Comparison of ENCODE assay signal across 3 cellular contexts in the genomic region with DNA sequence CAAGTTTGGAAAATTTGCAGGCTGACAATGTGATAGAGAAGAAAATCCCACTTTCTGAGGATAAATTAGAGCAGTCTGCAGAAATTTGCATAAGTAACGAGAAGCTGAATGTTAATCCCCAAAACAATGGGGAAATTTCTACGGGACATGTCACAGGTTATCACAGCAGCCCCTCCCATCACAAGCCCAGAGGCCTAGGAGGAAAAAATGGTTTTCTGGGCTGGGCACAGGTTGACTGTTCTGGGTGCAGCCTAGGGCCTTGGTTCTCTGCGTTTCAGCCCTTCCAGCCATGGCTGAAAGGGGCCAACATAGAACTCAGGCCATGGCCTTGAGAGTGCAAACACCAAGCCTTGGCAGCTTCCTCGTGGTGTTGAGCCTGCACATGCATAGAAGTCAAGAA.
DNase-seq lines count a peak whose midpoint lies in the region; ATAC-seq, FAIRE-seq and TF ChIP-seq lines count a peak whose summit lies in the region.
"Not testable (repeated sequence)": the region's sequence is repeated elsewhere in the genome, so short reads cannot be mapped to it uniquely, and the experiment has no call there.

No MANE protein-coding gene starts in this region.

- H3K27ac ChIP-seq in A549; HEK293 (ENCODE audit: extremely low read depth, low read depth, low read length): not testable (repeated sequence)

- TF ChIP-seq POLR2A in A549 (IDR thresholded peaks at IDR 0.05; ENCODE audit: low read length): not testable (repeated sequence)

- not testable (repeated sequence) for H3K27ac Mint-ChIP-seq in activated CD4-positive, alpha-beta T cell treated with anti-CD3 and anti-CD28 coated beads, Interleukin-2, amount 10 ng/mL, durations not matched to agents 24 days and 14 days

- ATAC-seq in A549: not testable (repeated sequence)

- TF ChIP-seq EP300 in A549 (IDR thresholded peaks at IDR 0.05): not testable (repeated sequence)

- POLR2A ChIA-PET in A549 (lab: Yijun Ruan, JAX); HEK293 (lab: Yijun Ruan, JAX): not testable (repeated sequence)

- WGBS in A549 (ENCODE audit: missing lambda C conversion rate): 0% methylated on average over 4 of the region's 4 CpGs

- not testable (repeated sequence) for H3K27me3 Mint-ChIP-seq in activated CD4-positive, alpha-beta T cell treated with anti-CD3 and anti-CD28 coated beads, Interleukin-2, amount 10 ng/mL, durations not matched to agents 24 days and 14 days

- not testable (repeated sequence) for TF ChIP-seq CTCF in A549 (IDR thresholded peaks at IDR 0.05); HEK293 (tag by site-specific recombination; IDR thresholded peaks at IDR 0.05)

- not testable (repeated sequence) for DNase-seq in A549 (ENCODE audit: low read depth in 1 of 2, low spot score in 1 of 2)
- peak; percentile 21 for DNase-seq in activated CD4-positive, alpha-beta T cell treated with anti-CD3 and anti-CD28 coated beads, Interleukin-2, amount 10 ng/mL, durations not matched to agents 24 days and 14 days

- FAIRE-seq in A549 (lab: Jason Lieb, UNC): not testable (repeated sequence)

- not testable (repeated sequence) for H3K4me3 Mint-ChIP-seq in activated CD4-positive, alpha-beta T cell treated with anti-CD3 and anti-CD28 coated beads, Interleukin-2, amount 10 ng/mL, durations not matched to agents 24 days and 14 days

- H3K4me1 ChIP-seq in A549; HEK293 (ENCODE audit: control insufficient read depth, insufficient read depth, low read length): not testable (repeated sequence)

- CTCF ChIA-PET in A549 (lab: Yijun Ruan, JAX); HEK293 (lab: Yijun Ruan, JAX): not testable (repeated sequence)

- not testable (repeated sequence) for H3K9me3 ChIP-seq in A549; HEK293 (ENCODE audit: control insufficient read depth, insufficient read depth, low read depth, low read length)

- H3K4me1 Mint-ChIP-seq in activated CD4-positive, alpha-beta T cell treated with anti-CD3 and anti-CD28 coated beads, Interleukin-2, amount 10 ng/mL, durations not matched to agents 24 days and 14 days: not testable (repeated sequence)

- H3K9me3 Mint-ChIP-seq in activated CD4-positive, alpha-beta T cell treated with anti-CD3 and anti-CD28 coated beads, Interleukin-2, amount 10 ng/mL, durations not matched to agents 24 days and 14 days: peaks cover 19% of the 10 kb centered on the region

- not testable (repeated sequence) for H3K4me3 ChIP-seq in A549; HEK293 (ENCODE audit: low read depth, low read length)

- not testable (repeated sequence) for H3K36me3 ChIP-seq in HEK293 (ENCODE audit: control insufficient read depth in 2 of 2, insufficient read depth in 1 of 2, low read length in 2 of 2)

- intact Hi-C loops in activated CD4-positive, alpha-beta T cell treated with anti-CD3 and anti-CD28 coated beads, Interleukin-2, amount 10 ng/mL, durations not matched to agents 24 days and 14 days (cut with micrococcal nuclease): not testable (repeated sequence)

- H3K4me2 ChIP-seq in A549: not testable (repeated sequence)

- TF ChIP-seq RAD21 in A549 (conservative IDR thresholded peaks at IDR 0.05 in 1 of 2, IDR thresholded peaks at IDR 0.05 in 1 of 2): not testable (repeated sequence)

- H3K36me3 Mint-ChIP-seq in activated CD4-positive, alpha-beta T cell treated with anti-CD3 and anti-CD28 coated beads, Interleukin-2, amount 10 ng/mL, durations not matched to agents 24 days and 14 days (ENCODE audit: low read depth): not testable (repeated sequence)

TF ChIP-seq in A549, 52 proteins besides CTCF, POLR2A, EP300 and RAD21:
- peak; percentile 52 for TF ChIP-seq ZFP36 (IDR thresholded peaks at IDR 0.05; ENCODE audit: borderline replicate concordance, partially characterized antibody)
TF ChIP-seq in A549: peak in this region for 1; not testable (repeated sequence) for 51.

TF ChIP-seq in HEK293, 187 proteins besides CTCF, POLR2A, EP300 and RAD21:
- peak; percentile 53 for TF ChIP-seq ZNF585B (tag by site-specific recombination; IDR thresholded peaks at IDR 0.05)
